Comparison of ENCODE assay signal across 17 cellular contexts in the genomic region with DNA sequence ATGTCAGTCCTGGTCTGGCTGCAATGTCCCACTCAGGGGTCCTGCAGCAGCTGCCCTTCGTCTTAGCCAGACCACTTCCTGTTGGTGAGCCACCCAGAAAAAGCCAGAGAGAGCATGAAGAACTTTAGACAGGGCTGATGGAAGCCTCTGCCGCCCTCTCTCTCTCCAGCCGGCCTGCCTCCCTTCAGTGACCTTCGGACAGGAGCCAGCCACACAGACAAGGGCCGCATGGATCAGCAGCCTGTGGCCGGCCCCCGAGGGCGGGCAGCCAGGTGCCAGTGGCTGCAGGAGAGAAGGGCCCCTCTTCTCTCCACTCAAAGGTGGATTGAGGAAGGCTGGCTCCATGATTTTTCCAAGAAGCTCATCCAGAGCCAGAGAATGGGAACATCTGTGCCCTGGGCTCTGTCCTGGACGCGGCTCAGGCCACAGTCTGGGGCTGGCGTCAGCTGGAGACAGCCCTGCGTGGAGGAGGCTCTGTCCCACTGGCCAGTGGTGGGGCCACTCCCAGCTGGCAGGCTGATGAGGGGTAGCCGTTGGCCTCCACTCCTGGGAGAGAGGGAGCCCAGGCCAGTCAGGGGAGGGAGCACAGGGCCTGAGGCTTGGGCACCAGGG. TPM values are rescaled to one million over a fixed set of nuclear protein-coding genes. Genes with fewer than 3 reads are reported as not detected.
A peak's percentile ranks its signal among the peaks of the same experiment; 100 is the strongest.
DNase-seq lines count a peak whose midpoint lies in the region; ATAC-seq and TF ChIP-seq lines count a peak whose summit lies in the region.
"Had no signal": no experiment of that assay in that cellular context is flagged by ENCODE, and none has a peak within 500 bp of the region (broad histone marks: within the 10 kb centered on the region; RNA-seq: fewer than 3 reads in every experiment).

No MANE protein-coding gene starts in this region.

- H3K4me1 ChIP-seq in heart left ventricle, result peaks cover 0 to 3% (median 0%) of the 10 kb centered on the region in 12 donors

- no peak for TF ChIP-seq CTCF in heart left ventricle (IDR thresholded peaks at IDR 0.05)

- H3K9me3 Mint-ChIP-seq in activated CD4-positive, alpha-beta memory T cell treated with anti-CD3 and anti-CD28 coated beads for 36 hours, result no peaks in the 10 kb centered on the region
- H3K9me3 Mint-ChIP-seq: activated naive CD8-positive, alpha-beta T cell treated with anti-CD3 and anti-CD28 coated beads, Interleukin-2, amount 50 U/mL, for 24 hours; immature natural killer cell had no signal

- H3K27ac ChIP-seq in heart left ventricle (no peak overlapping the region), temporal lobe (ENCODE audit: low read depth, low read length) (peak overlapping the region; percentile 85)
- H3K27ac ChIP-seq: C4-2B, GM23248, SK-N-MC, thoracic aorta had no signal

- POLR2A ChIA-PET in activated CD4-positive, alpha-beta memory T cell treated with anti-CD3 and anti-CD28 coated beads for 36 hours (lab: Charles Lee), result no interaction called here

- H3K36me3 ChIP-seq in heart left ventricle, result no peaks in the 10 kb centered on the region
- H3K36me3 ChIP-seq: thoracic aorta had no signal

- no peaks in the 10 kb centered on the region for H3K9me3 ChIP-seq in heart left ventricle
- H3K9me3 ChIP-seq: thoracic aorta had no signal

- H3K36me3 Mint-ChIP-seq in activated CD4-positive, alpha-beta memory T cell treated with anti-CD3 and anti-CD28 coated beads for 36 hours, result no peaks in the 10 kb centered on the region

- WGBS in heart left ventricle, 4 donors, result 61 to 69% (median 62%) methylated on average over 10 to 13 of the region's 13 CpGs

- H3K4me3 ChIP-seq in heart left ventricle, result no peak overlapping the region
- H3K4me3 ChIP-seq: GM23248, thoracic aorta had no signal

- peaks cover 2% of the 10 kb centered on the region for H3K27me3 Mint-ChIP-seq in activated CD4-positive, alpha-beta memory T cell treated with anti-CD3 and anti-CD28 coated beads for 36 hours

- no peak overlapping the region for H3K4me3 Mint-ChIP-seq in activated CD4-positive, alpha-beta memory T cell treated with anti-CD3 and anti-CD28 coated beads for 36 hours
- H3K4me3 Mint-ChIP-seq: activated naive CD8-positive, alpha-beta T cell treated with anti-CD3 and anti-CD28 coated beads, Interleukin-2, amount 50 U/mL, for 24 hours; immature natural killer cell had no signal

- ATAC-seq in heart left ventricle, result peak in 3 of 4 donors; percentile 9 to 63 (median 36)
- ATAC-seq: activated naive CD8-positive, alpha-beta T cell treated with anti-CD3 and anti-CD28 coated beads, Interleukin-2, amount 50 U/mL, for 24 hours had no signal

- DNase-seq in amygdala (lab: John Stamatoyannopoulos, UW) (peak in 34 of 56 donors; percentile 20 to 84 (median 54)), heart left ventricle (no peak), myocyte (ENCODE audit: low read depth) (peak; percentile 6), NCI-H748 treated with DMSO at 0.1 percent for 48 hours (lab: John Stamatoyannopoulos, UW) (no peak)
- DNase-seq in activated CD8-positive, alpha-beta memory T cell treated with anti-CD3 and anti-CD28 coated beads, Interleukin-2, amount 50 U/mL, for 4 hours, result no peak
- no peak for DNase-seq in activated CD4-positive, alpha-beta memory T cell treated with anti-CD3 and anti-CD28 coated beads for 36 hours
- DNase-seq: activated naive CD8-positive, alpha-beta T cell treated with anti-CD3 and anti-CD28 coated beads, Interleukin-2, amount 50 U/mL, for 24 hours; activated T-cell treated with anti-CD3 and anti-CD28 coated beads, Interleukin-2, amount 50 U/mL, for 48 hours; DMS79; foreskin fibroblast; GM23248; immature natural killer cell; NCI-H510A treated with DMSO at 0.1 percent for 48 hours had no signal

- intact Hi-C loops in heart left ventricle (cut with DNase I), result no loop called here
- intact Hi-C loops in activated CD4-positive, alpha-beta memory T cell treated with anti-CD3 and anti-CD28 coated beads for 36 hours (cut with micrococcal nuclease), result no loop called here

- no peaks in the 10 kb centered on the region for H3K27me3 ChIP-seq in heart left ventricle

- CTCF ChIA-PET in activated CD4-positive, alpha-beta memory T cell treated with anti-CD3 and anti-CD28 coated beads for 36 hours (lab: Charles Lee), result no interaction called here

- no peak overlapping the region for H3K27ac Mint-ChIP-seq in activated CD4-positive, alpha-beta memory T cell treated with anti-CD3 and anti-CD28 coated beads for 36 hours
- H3K27ac Mint-ChIP-seq: activated naive CD8-positive, alpha-beta T cell treated with anti-CD3 and anti-CD28 coated beads, Interleukin-2, amount 50 U/mL, for 24 hours; immature natural killer cell had no signal

- H3K4me1 Mint-ChIP-seq in activated CD4-positive, alpha-beta memory T cell treated with anti-CD3 and anti-CD28 coated beads for 36 hours (ENCODE audit: low read depth), result no peaks in the 10 kb centered on the region
- H3K4me1 Mint-ChIP-seq: activated naive CD8-positive, alpha-beta T cell treated with anti-CD3 and anti-CD28 coated beads, Interleukin-2, amount 50 U/mL, for 24 hours; immature natural killer cell had no signal

- TF ChIP-seq POLR2A in heart left ventricle (IDR thresholded peaks at IDR 0.05), result no peak

RNA-seq across cellular contexts. Expression of a gene that starts 42.9 kb away (rescaled TPM):
- total RNA-seq in heart left ventricle (10 to 100 TPM in 2 of 9 donors, 1 to 10 TPM in 7; 1.5 to 24.2 (median 4.9) TPM), myocyte (0.16 and 0.29 TPM in 2 replicates), temporal lobe (not detected)
- 10 to 100 TPM in 1 of 2 donors, 1 to 10 TPM in 1; 3.1 to 10.3 TPM for polyA plus RNA-seq in heart left ventricle
- 0.95 TPM for polyA plus RNA-seq in myocyte (2012)
- 10 to 100 TPM; 68.2 to 74.5 TPM for total RNA-seq in activated CD4-positive, alpha-beta memory T cell treated with anti-CD3 and anti-CD28 coated beads for 36 hours
- total RNA-seq: GM23248 had no signal

Comparison
In these comparisons a context has a peak if more than half of its experiments do, and no peak if none do; other contexts are left out.
1. DNase-seq: peak in amygdala (34 of 56) and myocyte (single experiment); none in heart left ventricle (0 of 5), activated CD8-positive, alpha-beta memory T cell treated with anti-CD3 and anti-CD28 coated beads, Interleukin-2, amount 50 U/mL, for 4 hours (single experiment), NCI-H748 treated with DMSO at 0.1 percent for 48 hours (single experiment) and activated CD4-positive, alpha-beta memory T cell treated with anti-CD3 and anti-CD28 coated beads for 36 hours (single experiment).